In the genomic region with DNA sequence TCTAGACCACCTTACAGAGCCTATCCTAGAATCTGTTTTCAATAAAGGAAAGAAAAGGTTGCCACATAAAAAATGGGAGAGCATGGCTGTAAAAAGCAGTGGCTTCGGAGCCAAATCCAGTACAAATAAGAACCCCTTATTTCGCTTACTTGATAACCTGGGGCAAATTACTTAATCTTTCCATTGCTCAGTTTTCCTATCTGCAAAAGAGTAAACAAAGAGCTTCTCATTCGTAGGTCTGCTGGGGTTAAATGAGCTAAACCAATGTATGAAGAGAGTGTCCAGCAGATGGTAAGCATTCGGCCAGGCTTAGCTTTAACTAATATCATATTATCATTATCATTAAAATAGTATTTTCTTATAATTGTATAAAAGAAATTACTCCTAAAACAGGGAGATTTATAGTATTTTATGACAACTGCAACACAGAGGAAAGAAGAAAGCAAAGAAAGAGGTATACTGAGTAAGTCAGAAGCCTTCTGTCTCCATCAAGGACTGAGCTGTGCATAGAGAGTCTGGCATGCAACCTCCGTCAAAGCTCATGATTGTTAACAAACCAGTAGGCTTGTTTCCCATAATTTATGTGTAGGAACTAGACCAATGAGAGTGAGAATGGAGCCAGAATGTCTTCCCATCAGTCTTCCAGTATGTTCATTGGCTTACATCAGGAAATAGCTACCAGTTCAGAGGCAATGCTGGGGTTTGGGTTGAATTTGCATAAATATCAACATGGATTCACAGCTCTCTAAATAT, we compare ENCODE assay signal across 29 cellular contexts.
"Had no signal": no experiment of that assay in that cellular context is flagged by ENCODE, and none has a peak within 500 bp of the region (broad histone marks: within the 10 kb centered on the region; RNA-seq: fewer than 3 reads in every experiment).

No MANE protein-coding gene starts in this region.

- FAIRE-seq: astrocyte had no signal

- H3K27me3 Mint-ChIP-seq: activated naive CD8-positive, alpha-beta T cell treated with anti-CD3 and anti-CD28 coated beads, Interleukin-2, amount 50 U/mL, for 24 hours had no signal

- H3K27ac ChIP-seq: RWPE1, SJCRH30 had no signal

- H3K36me3 Mint-ChIP-seq: activated naive CD4-positive, alpha-beta T cell treated with anti-CD3 and anti-CD28 coated beads, Interleukin-2, amount 50 U/mL, for 72 hours had no signal

- DNase-seq: activated CD4-positive, alpha-beta T cell treated with anti-CD3 and anti-CD28 coated beads for 4 hours; activated CD4-positive, alpha-beta T cell treated with anti-CD3 and anti-CD28 coated beads, Interleukin-2, amount 50 U/mL, for 4 hours; activated CD8-positive, alpha-beta memory T cell treated with anti-CD3 and anti-CD28 coated beads for 24 hours; activated effector memory CD4-positive, alpha-beta T cell treated with anti-CD3 and anti-CD28 coated beads, Interleukin-2, amount 50 U/mL, for 16 hours; activated naive CD4-positive, alpha-beta T cell treated with Interleukin-2 at 50 U/mL for 16 hours; activated naive CD8-positive, alpha-beta T cell treated with anti-CD3 and anti-CD28 coated beads, Interleukin-2, amount 50 U/mL, for 24 hours; activated T-cell treated with anti-CD3 and anti-CD28 coated beads, Interleukin-2, amount 50 U/mL, for 4 hours; amniotic stem cell; KG1; NCI-H1048; NCI-H1417; NCI-H1930; NCI-H2107; NCI-H2171 treated with DMSO at 0.1 percent for 48 hours; NCI-H345; NCI-H510A; NCI-H526 treated with DMSO at 0.1 percent for 48 hours; NCI-H82; OCI-M1; Right ventricle myocardium superior; SJCRH30; SW 1271 had no signal

- H3K4me3 Mint-ChIP-seq: activated naive CD8-positive, alpha-beta T cell treated with anti-CD3 and anti-CD28 coated beads, Interleukin-2, amount 50 U/mL, for 24 hours; activated T-cell treated with anti-CD3 and anti-CD28 coated beads, Interleukin-2, amount 50 U/mL, for 4 hours; brain had no signal

- H3K9me3 ChIP-seq: SJCRH30 had no signal

- ATAC-seq: activated CD4-positive, CD25-positive, alpha-beta regulatory T cell treated with anti-CD3 and anti-CD28 coated beads, Interleukin-2, amount 50 U/mL, for 24 hours; activated naive CD4-positive, alpha-beta T cell treated with anti-CD3 and anti-CD28 coated beads, Interleukin-2, amount 50 U/mL, for 72 hours; activated naive CD8-positive, alpha-beta T cell treated with anti-CD3 and anti-CD28 coated beads, Interleukin-2, amount 50 U/mL, for 24 hours; activated T-cell treated with anti-CD3 and anti-CD28 coated beads, Interleukin-2, amount 50 U/mL, for 4 hours; Panc1; SK-N-SH treated with all-trans-retinoic acid at 6 μM for 48 hours had no signal

- H3K27ac Mint-ChIP-seq: activated naive CD4-positive, alpha-beta T cell treated with anti-CD3 and anti-CD28 coated beads, Interleukin-2, amount 50 U/mL, for 72 hours; activated naive CD8-positive, alpha-beta T cell treated with anti-CD3 and anti-CD28 coated beads, Interleukin-2, amount 50 U/mL, for 24 hours; brain had no signal
